In genomic region chr6:82741325-82741995, GRCh38 we compare ENCODE assay signal across 3 cellular contexts.
TF ChIP-seq lines count a peak whose summit lies in the region.

No MANE protein-coding gene starts in this region.

TF ChIP-seq in SK-N-SH, 30 proteins besides CTCF, POLR2A, EP300 and RAD21 (continued from another document and continues in another):
- TF ChIP-seq ZBTB33 (IDR thresholded peaks at IDR 0.05; ENCODE audit: borderline replicate concordance, low read depth) (no peak), REST (IDR thresholded peaks at IDR 0.05; ENCODE audit: low read depth, low read length) (no peak), CHD2 (IDR thresholded peaks at IDR 0.05; ENCODE audit: low read length, partially characterized antibody) (no peak), MXI1 (IDR thresholded peaks at IDR 0.05; ENCODE audit: low read depth, low read length) (no peak), SIN3A (IDR thresholded peaks at IDR 0.05; ENCODE audit: borderline replicate concordance, low read depth, low read length) (no peak), IRF3 (IDR thresholded peaks at IDR 0.05; ENCODE audit: low read depth, low read length) (no peak)
- TF ChIP-seq, protein P1, sequence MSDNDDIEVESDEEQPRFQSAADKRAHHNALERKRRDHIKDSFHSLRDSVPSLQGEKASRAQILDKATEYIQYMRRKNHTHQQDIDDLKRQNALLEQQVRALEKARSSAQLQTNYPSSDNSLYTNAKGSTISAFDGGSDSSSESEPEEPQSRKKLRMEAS (IDR thresholded peaks at IDR 0.05; ENCODE audit: low read depth): no peak

TF ChIP-seq in SK-N-SH treated with all-trans-retinoic acid at 6 μM for 48 hours, 23 proteins besides CTCF, POLR2A, EP300 and RAD21 (continued from another document):
- TF ChIP-seq TSHZ2 (CRISPR knock-in tag; IDR thresholded peaks at IDR 0.05) (no peak), ESRRG (CRISPR knock-in tag; IDR thresholded peaks at IDR 0.05) (no peak), RARB (CRISPR knock-in tag; IDR thresholded peaks at IDR 0.05) (no peak), OSR1 (CRISPR knock-in tag; IDR thresholded peaks at IDR 0.05) (no peak), CSRNP3 (CRISPR knock-in tag; IDR thresholded peaks at IDR 0.05) (no peak), POU6F1 (CRISPR knock-in tag; IDR thresholded peaks at IDR 0.05; ENCODE audit: borderline replicate concordance, low read depth) (no peak), PPARA (CRISPR knock-in tag; IDR thresholded peaks at IDR 0.05; ENCODE audit: borderline replicate concordance) (no peak)

TF ChIP-seq in WTC11, 78 proteins besides CTCF, POLR2A, EP300 and RAD21 (continued from another document):
- TF ChIP-seq ZNF121 (CRISPR knock-in tag; IDR thresholded peaks at IDR 0.05) (no peak), FOXP1 (CRISPR knock-in tag; IDR thresholded peaks at IDR 0.05; ENCODE audit: borderline replicate concordance) (no peak), HMGXB4 (CRISPR knock-in tag; IDR thresholded peaks at IDR 0.05) (no peak), RELA (CRISPR knock-in tag; IDR thresholded peaks at IDR 0.05; ENCODE audit: borderline replicate concordance) (no peak), PRRX2 (CRISPR knock-in tag; IDR thresholded peaks at IDR 0.05) (no peak), NR2C2 (CRISPR knock-in tag; IDR thresholded peaks at IDR 0.05) (no peak), NR3C1 (CRISPR knock-in tag; conservative IDR thresholded peaks at IDR 0.05; ENCODE audit: low read depth) (no peak), TCF7 (CRISPR knock-in tag; IDR thresholded peaks at IDR 0.05; ENCODE audit: low read depth) (no peak), ZNF396 (CRISPR knock-in tag; IDR thresholded peaks at IDR 0.05; ENCODE audit: borderline replicate concordance) (no peak), ETV6 (CRISPR knock-in tag; IDR thresholded peaks at IDR 0.05) (no peak), OVOL2 (CRISPR knock-in tag; IDR thresholded peaks at IDR 0.05; ENCODE audit: borderline replicate concordance) (no peak), PRDM15 (CRISPR knock-in tag; IDR thresholded peaks at IDR 0.05) (no peak)
- TF ChIP-seq, protein P2, sequence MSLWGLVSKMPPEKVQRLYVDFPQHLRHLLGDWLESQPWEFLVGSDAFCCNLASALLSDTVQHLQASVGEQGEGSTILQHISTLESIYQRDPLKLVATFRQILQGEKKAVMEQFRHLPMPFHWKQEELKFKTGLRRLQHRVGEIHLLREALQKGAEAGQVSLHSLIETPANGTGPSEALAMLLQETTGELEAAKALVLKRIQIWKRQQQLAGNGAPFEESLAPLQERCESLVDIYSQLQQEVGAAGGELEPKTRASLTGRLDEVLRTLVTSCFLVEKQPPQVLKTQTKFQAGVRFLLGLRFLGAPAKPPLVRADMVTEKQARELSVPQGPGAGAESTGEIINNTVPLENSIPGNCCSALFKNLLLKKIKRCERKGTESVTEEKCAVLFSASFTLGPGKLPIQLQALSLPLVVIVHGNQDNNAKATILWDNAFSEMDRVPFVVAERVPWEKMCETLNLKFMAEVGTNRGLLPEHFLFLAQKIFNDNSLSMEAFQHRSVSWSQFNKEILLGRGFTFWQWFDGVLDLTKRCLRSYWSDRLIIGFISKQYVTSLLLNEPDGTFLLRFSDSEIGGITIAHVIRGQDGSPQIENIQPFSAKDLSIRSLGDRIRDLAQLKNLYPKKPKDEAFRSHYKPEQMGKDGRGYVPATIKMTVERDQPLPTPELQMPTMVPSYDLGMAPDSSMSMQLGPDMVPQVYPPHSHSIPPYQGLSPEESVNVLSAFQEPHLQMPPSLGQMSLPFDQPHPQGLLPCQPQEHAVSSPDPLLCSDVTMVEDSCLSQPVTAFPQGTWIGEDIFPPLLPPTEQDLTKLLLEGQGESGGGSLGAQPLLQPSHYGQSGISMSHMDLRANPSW (CRISPR knock-in tag; conservative IDR thresholded peaks at IDR 0.05; ENCODE audit: low read depth): no peak
TF ChIP-seq in WTC11: peak in this region for 0.
